In the genomic region with DNA sequence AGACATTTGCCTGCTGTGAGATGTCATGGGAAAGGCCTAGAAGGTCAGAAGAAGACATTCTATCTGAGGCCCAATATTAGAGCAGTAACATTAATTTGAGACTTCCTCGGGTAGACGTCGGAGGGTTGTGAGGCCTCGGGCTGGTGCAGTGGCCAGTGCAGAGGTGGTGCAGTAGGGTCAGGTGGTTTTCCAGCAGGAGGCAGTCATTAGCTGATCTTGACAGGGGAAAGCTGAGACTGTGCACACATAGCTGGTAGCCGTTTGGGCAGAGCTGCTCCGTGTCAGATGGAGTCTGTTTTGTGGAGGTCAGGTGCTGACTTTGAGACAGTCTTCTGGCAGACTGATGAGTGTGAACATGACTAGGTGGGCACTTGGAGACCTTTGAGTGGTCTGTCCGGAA, we compare ENCODE assay signal across 23 cellular contexts.
DNase-seq lines count a peak whose midpoint lies in the region; ATAC-seq, FAIRE-seq and TF ChIP-seq lines count a peak whose summit lies in the region.
"Had no signal": no experiment of that assay in that cellular context is flagged by ENCODE, and none has a peak within 500 bp of the region (broad histone marks: within the 10 kb centered on the region; RNA-seq: fewer than 3 reads in every experiment).

No MANE protein-coding gene starts in this region.

- H3K4me3 ChIP-seq in GM23338 (no peak overlapping the region), H1 (ENCODE audit: extremely low read depth in 1 of 4, insufficient read depth in 2 of 4, low read depth in 3 of 4, low read length in 4 of 4) (no peak overlapping the region), neuronal stem cell (ENCODE audit: low read length in 2 of 2) (no peak overlapping the region)
- H3K4me3 ChIP-seq: A549, GM23248 had no signal

- H4K8ac ChIP-seq in H1 (ENCODE audit: extremely low read depth, insufficient read depth, low read length) (no peak overlapping the region), neuronal stem cell (ENCODE audit: low read depth, low read length) (no peak overlapping the region)

- H2AFZ ChIP-seq in GM23338 (no peak overlapping the region), H1 (ENCODE audit: low read length) (no peak overlapping the region), neuronal stem cell (ENCODE audit: low read length) (no peak overlapping the region)
- H2AFZ ChIP-seq: GM23248 had no signal

- ATAC-seq in GM23338 (peak; percentile 39), T-helper 17 cell (no peak)
- ATAC-seq: A549 had no signal

- H3K4me1 Mint-ChIP-seq in GM23338 = no peaks in the 10 kb centered on the region
- no peaks in the 10 kb centered on the region for H3K4me1 Mint-ChIP-seq in T-helper 17 cell

- DNase-seq in GM23338 (ENCODE audit: low spot score) = no peak
- no peak for DNase-seq in T-helper 17 cell
- no peak for DNase-seq in H1 (ENCODE audit: low read depth in 1 of 2, low spot score in 2 of 2)
- no peak for DNase-seq in neuronal stem cell (ENCODE audit: low spot score)
- DNase-seq in activated CD4-positive, alpha-beta T cell treated with anti-CD3 and anti-CD28 coated beads, Interleukin-2, amount 50 U/mL, for 4 hours = no peak
- DNase-seq in NCI-H526 treated with DMSO at 0.1 percent for 48 hours (lab: John Stamatoyannopoulos, UW) = no peak
- DNase-seq in NCI-H1436 treated with DMSO at 0.1 percent for 48 hours (lab: John Stamatoyannopoulos, UW) = no peak
- no peak for DNase-seq in activated T-cell treated with anti-CD3 and anti-CD28 coated beads for 4 hours
- DNase-seq: AML-193; Caco-2; CD4-positive, alpha-beta T cell; GM23248; H7; IMR-90 had no signal

- H3K23ac ChIP-seq in H1 (ENCODE audit: insufficient read length) (no peak overlapping the region), neuronal stem cell (ENCODE audit: low read depth, low read length, poor library complexity) (no peak overlapping the region)

- CTCF ChIA-PET in H1 (lab: Charles Lee; ENCODE audit: partially characterized antibody) = interaction anchor here (0.6 to 2.5 kb wide), 4 partner anchors 12 to 531 kb away, joined by 3 to 8 read pairs (median 6); no protein-coding TSS in a partner anchor

- H3K4me1 ChIP-seq in GM23338 (ENCODE audit: insufficient read depth) (no peaks in the 10 kb centered on the region), H1 (replicated peaks in 1 of 4; ENCODE audit: control insufficient read depth in 3 of 4, insufficient read depth in 4 of 4, low read length in 3 of 4) (no peaks in the 10 kb centered on the region), neuronal stem cell (ENCODE audit: control insufficient read depth in 2 of 2, insufficient read depth in 1 of 2, low read depth in 1 of 2, low read length in 2 of 2) (no peaks in the 10 kb centered on the region)
- H3K4me1 ChIP-seq: Caco-2 had no signal

- no peak overlapping the region for H4K5ac ChIP-seq in H1 (ENCODE audit: insufficient read length, low read depth, low read length)

- no peak for TF ChIP-seq POLR2A in H1 (IDR thresholded peaks at IDR 0.05; ENCODE audit: control extremely low read depth in 1 of 2, low read depth in 2 of 2, low read length in 2 of 2)

- H3K4me3 Mint-ChIP-seq in GM23338 = no peak overlapping the region
- no peak overlapping the region for H3K4me3 Mint-ChIP-seq in T-helper 17 cell
- H3K4me3 Mint-ChIP-seq: CD4-positive, alpha-beta T cell had no signal

- H4K91ac ChIP-seq in H1 (replicated peaks; ENCODE audit: insufficient read length, low read length) = no peak overlapping the region
- no peak overlapping the region for H4K91ac ChIP-seq in neuronal stem cell (ENCODE audit: low read depth, low read length, poor library complexity)

- H3K9ac ChIP-seq in H1 (replicated peaks in 1 of 4; ENCODE audit: extremely low read depth in 1 of 4, low read depth in 3 of 4, low read length in 3 of 4) (no peak overlapping the region), neuronal stem cell (ENCODE audit: low read depth, low read length, poor library complexity) (no peak overlapping the region)
- H3K9ac ChIP-seq: GM23248 had no signal

- H3K27ac ChIP-seq in GM23338 (ENCODE audit: low read depth) (no peak overlapping the region), H1 (ENCODE audit: low read depth, low read length) (no peak overlapping the region), neuronal stem cell (replicated peaks; ENCODE audit: low read length) (no peak overlapping the region)
- H3K27ac ChIP-seq: 22Rv1, A549, C4-2B, GM23248, HL-60 had no signal

- WGBS in H1 (ENCODE audit: extremely low coverage in 1 of 2, insufficient coverage in 1 of 2, insufficient read length in 1 of 2, insufficient replicate concordance in 2 of 2, low coverage in 1 of 2, low lambda C conversion rate in 2 of 2, missing lambda C conversion rate in 1 of 2), 2 experiments = 78% methylated on average over 7 of the region's 7 CpGs; no CpG with 5 or more reads in 1 of the 2 experiments
- WGBS in neuronal stem cell (ENCODE audit: extremely low coverage in 2 of 2, insufficient read length in 2 of 2, insufficient replicate concordance in 1 of 2), 2 donors = no CpG with 5 or more reads among the region's 7 CpGs

- H3F3A ChIP-seq in GM23338 (replicated peaks; ENCODE audit: low read depth) = no peaks in the 10 kb centered on the region

- H3K9me3 ChIP-seq in T-helper 17 cell (ENCODE audit: control insufficient read depth, low read length, poor library complexity, severe bottlenecking) = no peaks in the 10 kb centered on the region
- H3K9me3 ChIP-seq in H1 (ENCODE audit: insufficient read depth in 2 of 2, low read depth in 1 of 2, low read length in 1 of 2) = no peaks in the 10 kb centered on the region
- H3K9me3 ChIP-seq in neuronal stem cell (replicated peaks in 1 of 2; ENCODE audit: control insufficient read depth in 2 of 2, insufficient read depth in 1 of 2, low read depth in 1 of 2, low read length in 2 of 2) = peaks cover 0 to 2% of the 10 kb centered on the region in 2 donors
- H3K9me3 ChIP-seq: A549, Caco-2 had no signal

- H3K56ac ChIP-seq in H1 (replicated peaks; ENCODE audit: insufficient read length, low read depth, low read length) = no peak overlapping the region

- H3K9me2 ChIP-seq in GM23338 (ENCODE audit: insufficient read depth) = no peaks in the 10 kb centered on the region

- no peak overlapping the region for H2BK20ac ChIP-seq in H1 (ENCODE audit: low read length)

- H3K9me3 Mint-ChIP-seq in GM23338 = no peaks in the 10 kb centered on the region
- H3K9me3 Mint-ChIP-seq: CD4-positive, alpha-beta T cell had no signal

- TF ChIP-seq CTCF in GM23338 (conservative IDR thresholded peaks at IDR 0.05; ENCODE audit: low read depth in 2 of 2) (peak; percentile 26 to 37; a peak in 3 of 4 replicates), H1 (IDR thresholded peaks at IDR 0.05; ENCODE audit: control extremely low read depth in 1 of 3, insufficient read depth in 1 of 3, low read depth in 1 of 3, low read length in 3 of 3) (peak; percentile 17 to 37 (median 33); a peak in 2 of 4 replicates)

- H3K4ac ChIP-seq in H1 (replicated peaks; ENCODE audit: insufficient read length, low read depth, low read length) (no peak overlapping the region), neuronal stem cell (ENCODE audit: low read length) (no peak overlapping the region)

- no peak overlapping the region for H3K14ac ChIP-seq in H1 (ENCODE audit: insufficient read length)
- H3K14ac ChIP-seq in neuronal stem cell (ENCODE audit: low read length) = no peak overlapping the region

- H2BK5ac ChIP-seq in H1 (ENCODE audit: low read depth, low read length) = no peak overlapping the region
- no peak overlapping the region for H2BK5ac ChIP-seq in neuronal stem cell (ENCODE audit: low read length)

- FAIRE-seq in H1 (lab: Jason Lieb, UNC) = no peak
- FAIRE-seq: A549, D721Med, G401.6, GM12892, GM18507, HTR-8/SVneo had no signal

- no peaks in the 10 kb centered on the region for H4K20me1 ChIP-seq in GM23338 (replicated peaks; ENCODE audit: insufficient read depth)
- no peaks in the 10 kb centered on the region for H4K20me1 ChIP-seq in H1 (replicated peaks in 1 of 2; ENCODE audit: control insufficient read depth in 1 of 2, insufficient read depth in 2 of 2, low read length in 2 of 2)

- H3K18ac ChIP-seq in H1 (ENCODE audit: extremely low read depth, low read length) (no peak overlapping the region), neuronal stem cell (ENCODE audit: low read length) (peak overlapping the region; percentile 33)

- H3K36me3 Mint-ChIP-seq in GM23338 (ENCODE audit: low read depth) = no peaks in the 10 kb centered on the region
- H3K36me3 Mint-ChIP-seq in T-helper 17 cell (ENCODE audit: low read depth) = peaks cover 3% of the 10 kb centered on the region

- no peaks in the 10 kb centered on the region for H3K79me1 ChIP-seq in H1 (ENCODE audit: low read depth, low read length)
- H3K79me1 ChIP-seq in neuronal stem cell (ENCODE audit: low read depth, low read length) = no peaks in the 10 kb centered on the region

- H3K23me2 ChIP-seq in H1 (ENCODE audit: low read depth, low read length) = no peaks in the 10 kb centered on the region

- TF ChIP-seq RAD21 in H1 (IDR thresholded peaks at IDR 0.05 in 1 of 2, conservative IDR thresholded peaks at IDR 0.05 in 1 of 2; ENCODE audit: low read depth in 2 of 2, low read length in 2 of 2) = peak; percentile 13 to 28; a peak in 2 of 4 replicates

- H2BK120ac ChIP-seq in H1 (replicated peaks; ENCODE audit: low read depth, low read length) (no peak overlapping the region), neuronal stem cell (ENCODE audit: low read depth, low read length) (no peak overlapping the region)

- H2BK15ac ChIP-seq in H1 (ENCODE audit: low read length) = no peak overlapping the region
- H2BK15ac ChIP-seq in neuronal stem cell (ENCODE audit: low read length) = no peak overlapping the region

- H2AK5ac ChIP-seq in H1 (ENCODE audit: low read depth, low read length) (no peak overlapping the region), neuronal stem cell (ENCODE audit: low read depth, low read length) (no peak overlapping the region)

- no peaks in the 10 kb centered on the region for H3K36me3 ChIP-seq in GM23338 (ENCODE audit: insufficient read depth)
- no peaks in the 10 kb centered on the region for H3K36me3 ChIP-seq in H1 (ENCODE audit: control insufficient read depth in 2 of 4, insufficient read depth in 4 of 4, low read length in 3 of 4)
- H3K36me3 ChIP-seq in neuronal stem cell (replicated peaks in 1 of 2; ENCODE audit: control insufficient read depth in 2 of 2, insufficient read depth in 2 of 2, low read length in 2 of 2) = no peaks in the 10 kb centered on the region

- H2BK12ac ChIP-seq in H1 (ENCODE audit: low read depth, low read length) (no peak overlapping the region), neuronal stem cell (ENCODE audit: low read length) (no peak overlapping the region)

- TF ChIP-seq EP300 in H1 (IDR thresholded peaks at IDR 0.05; ENCODE audit: borderline replicate concordance in 1 of 2, low read depth in 2 of 2, low read length in 2 of 2) = no peak

- H3K4me2 ChIP-seq in GM23338 = no peak overlapping the region
- no peak overlapping the region for H3K4me2 ChIP-seq in H1 (ENCODE audit: insufficient read depth in 1 of 2, low read depth in 2 of 2, low read length in 2 of 2)
- H3K4me2 ChIP-seq in neuronal stem cell (ENCODE audit: insufficient read depth, low read length, poor library complexity, severe bottlenecking) = no peak overlapping the region
- H3K4me2 ChIP-seq: A549 had no signal

- H3K27me3 ChIP-seq in GM23338 (ENCODE audit: insufficient read depth) (no peaks in the 10 kb centered on the region), H1 (replicated peaks in 1 of 4; ENCODE audit: control insufficient read depth in 3 of 4, extremely low read depth in 1 of 4, insufficient read depth in 3 of 4, low read length in 3 of 4) (no peaks in the 10 kb centered on the region), neuronal stem cell (ENCODE audit: control insufficient read depth in 3 of 3, insufficient read depth in 3 of 3, low read depth in 1 of 3, low read length in 3 of 3) (peaks cover 0 to 39% (median 0%) of the 10 kb centered on the region in 3 experiments)

- POLR2A ChIA-PET in H1 (lab: Charles Lee; ENCODE audit: partially characterized antibody) = no interaction called here

- peaks cover 6% of the 10 kb centered on the region for H3K27me3 Mint-ChIP-seq in GM23338 (ENCODE audit: insufficient read depth, low read depth, poor library complexity)
- peaks cover 58% of the 10 kb centered on the region for H3K27me3 Mint-ChIP-seq in T-helper 17 cell

- H3K27ac Mint-ChIP-seq in GM23338 = no peak overlapping the region
- peak overlapping the region; percentile 32 for H3K27ac Mint-ChIP-seq in T-helper 17 cell
- H3K27ac Mint-ChIP-seq: CD4-positive, alpha-beta T cell had no signal

- H3K79me2 ChIP-seq in GM23338 (replicated peaks; ENCODE audit: insufficient read depth) = no peaks in the 10 kb centered on the region
- no peaks in the 10 kb centered on the region for H3K79me2 ChIP-seq in H1 (ENCODE audit: control insufficient read depth in 1 of 2, insufficient read depth in 2 of 2, low read length in 2 of 2)
